In the genomic region with DNA sequence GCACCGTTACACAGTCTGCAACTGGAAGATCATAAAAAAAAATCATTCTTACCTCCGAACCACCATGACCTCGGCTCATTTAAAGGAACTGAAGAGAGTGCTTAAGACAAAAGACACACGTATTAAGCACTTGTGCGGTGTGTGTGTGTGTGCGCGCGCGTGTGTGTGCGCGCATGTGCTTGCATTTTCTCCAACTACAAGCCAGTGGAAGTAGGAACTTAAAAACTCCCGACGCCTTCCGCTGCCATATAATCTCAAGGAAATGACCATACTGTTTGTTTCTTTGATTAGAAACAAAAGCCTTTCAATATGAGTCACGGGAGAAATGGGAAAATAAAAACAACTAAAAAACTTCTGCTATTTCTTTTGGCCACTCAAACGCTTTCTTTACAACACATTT, we compare ENCODE assay signal across 1 cellular context.
TF ChIP-seq lines count a peak whose summit lies in the region.

No MANE protein-coding gene starts in this region.

TF ChIP-seq in GM12878, 131 proteins besides CTCF, POLR2A, EP300 and RAD21 (continued from another document):
- TF ChIP-seq RUNX3 (IDR thresholded peaks at IDR 0.05; ENCODE audit: low read length), result 0 out of 2 replicates have a peak, but pooled peaks have one; percentile 11
- TF ChIP-seq POLR2AphosphoS5 (IDR thresholded peaks at IDR 0.05; ENCODE audit: low read length), result no peak
TF ChIP-seq in GM12878: peak in this region for 11.
